In the genomic region with DNA sequence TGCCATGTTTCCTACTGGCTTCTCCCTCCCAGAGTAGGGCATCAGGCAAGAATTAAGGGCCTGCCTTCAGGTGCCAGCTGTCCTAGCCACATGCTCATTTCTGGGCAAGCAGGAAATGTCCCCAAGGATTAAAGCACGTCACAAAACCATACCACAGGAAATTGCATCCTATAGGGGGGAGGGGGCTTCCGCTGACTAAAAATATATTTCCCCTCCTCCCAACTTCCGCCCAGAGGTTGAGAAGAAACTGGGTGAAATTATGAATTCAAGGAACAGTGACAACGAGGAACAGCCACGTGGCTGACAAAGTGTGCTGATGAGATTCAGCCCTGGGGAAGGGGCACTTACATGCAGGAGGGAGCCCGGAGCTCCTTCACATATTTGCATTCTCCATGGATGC, we compare ENCODE assay signal across 10 cellular contexts. TPM values are rescaled to one million over a fixed set of nuclear protein-coding genes. Genes with fewer than 3 reads are reported as not detected.
A peak's percentile ranks its signal among the peaks of the same experiment; 100 is the strongest.
DNase-seq lines count a peak whose midpoint lies in the region; ATAC-seq and TF ChIP-seq lines count a peak whose summit lies in the region.
"Had no signal": no experiment of that assay in that cellular context is flagged by ENCODE, and none has a peak within 500 bp of the region (broad histone marks: within the 10 kb centered on the region; RNA-seq: fewer than 3 reads in every experiment).

No MANE protein-coding gene starts in this region.

- in situ Hi-C loops in gastrocnemius medialis (cut with MboI; ENCODE audit: low sequenced_read_pairs in 4 of 4), result no loop called here

- no peaks in the 10 kb centered on the region for H3K9me3 Mint-ChIP-seq in type B pancreatic cell

- H3K4me1 ChIP-seq in ascending aorta (peaks cover 6 to 35% of the 10 kb centered on the region in 2 donors), gastrocnemius medialis (peaks cover 76 to 88% of the 10 kb centered on the region in 2 donors)

- intact Hi-C loops in ascending aorta (cut with DNase I) (no loop called here), gastrocnemius medialis (cut with DNase I; ENCODE audit: low total_unique reads) (no loop called here)

- H3K4me3 Mint-ChIP-seq in type B pancreatic cell, result no peak overlapping the region

- H3K4me3 ChIP-seq in GM12865 (ENCODE audit: low read depth, low read length) (peak overlapping the region; percentile 8), ascending aorta (no peak overlapping the region), gastrocnemius medialis (no peak overlapping the region)

- TF ChIP-seq POLR2A in gastrocnemius medialis (IDR thresholded peaks at IDR 0.05), result no peak

- peak overlapping the region; percentile 42 to 49 for H3K27ac ChIP-seq in ascending aorta
- peak overlapping the region; percentile 91 to 97 (median 94) for H3K27ac ChIP-seq in gastrocnemius medialis

- ATAC-seq in gastrocnemius medialis, result no peak
- no peak for ATAC-seq in HG03159 (IDR thresholded peaks at IDR 0.05; ENCODE audit: unreplicated experiment)
- no peak for ATAC-seq in GM18511 (IDR thresholded peaks at IDR 0.05; ENCODE audit: unreplicated experiment)

- H3K27me3 Mint-ChIP-seq in type B pancreatic cell, result peaks cover 29% of the 10 kb centered on the region

- TF ChIP-seq CTCF in GM12865 (IDR thresholded peaks at IDR 0.05; ENCODE audit: insufficient read depth, low read depth, low read length, missing control alignments) (no peak), ascending aorta (IDR thresholded peaks at IDR 0.05) (no peak), gastrocnemius medialis (IDR thresholded peaks at IDR 0.05 in 4 of 5, conservative IDR thresholded peaks at IDR 0.05 in 1 of 5) (no peak), type B pancreatic cell (conservative IDR thresholded peaks at IDR 0.05) (no peak)

- H3K27ac Mint-ChIP-seq in type B pancreatic cell, result no peak overlapping the region

- no peaks in the 10 kb centered on the region for H3K36me3 Mint-ChIP-seq in type B pancreatic cell

- H3K9me3 ChIP-seq in ascending aorta, result no peaks in the 10 kb centered on the region
- H3K9me3 ChIP-seq in gastrocnemius medialis, result no peaks in the 10 kb centered on the region

- no peaks in the 10 kb centered on the region for H3K27me3 ChIP-seq in ascending aorta
- no peaks in the 10 kb centered on the region for H3K27me3 ChIP-seq in gastrocnemius medialis

- H3K36me3 ChIP-seq in ascending aorta (no peaks in the 10 kb centered on the region), gastrocnemius medialis (no peaks in the 10 kb centered on the region)

- DNase-seq in GM12865 (ENCODE audit: low read depth) (peak; percentile 76), NOMO-1 (lab: John Stamatoyannopoulos, UW; ENCODE audit: unreplicated experiment in 2 of 2) (peak; percentile 85 to 88), ascending aorta (ENCODE audit: low spot score in 2 of 2) (peak in 1 of 2 donors; percentile 70), gastrocnemius medialis (peak in 1 of 2 donors; percentile 35), type B pancreatic cell (ENCODE audit: extremely low spot score, unreplicated experiment) (no peak), HuH-7.5 (ENCODE audit: low spot score) (no peak)
- DNase-seq: activated gamma-delta T cell, NCI-H526 treated with DMSO at 0.1 percent for 48 hours had no signal

- H3K4me1 Mint-ChIP-seq in type B pancreatic cell (ENCODE audit: unreplicated experiment), result peaks cover 15% of the 10 kb centered on the region

RNA-seq across cellular contexts. Expression of gene HBEGF, which starts 4.1 kb away (rescaled TPM):
- 3.0 TPM for total RNA-seq in ascending aorta
- total RNA-seq in gastrocnemius medialis, result 10 to 100 TPM in 3 of 4 donors, 1 to 10 TPM in 1; 5.3 to 22.2 (median 17.6) TPM
- total RNA-seq in type B pancreatic cell (ENCODE audit: low replicate concordance), result 4.7 and 4.9 TPM in 2 replicates

RNA-seq across cellular contexts. Expression of gene SLC4A9, which starts 17.7 kb away (rescaled TPM):
- not detected for total RNA-seq in ascending aorta
- total RNA-seq in gastrocnemius medialis, result not detected
- total RNA-seq in type B pancreatic cell (ENCODE audit: low replicate concordance), result 0.17 TPM in 1 of 2 replicates, not detected in the other

RNA-seq across cellular contexts. Expression of gene PFDN1, which starts 39.4 kb away (rescaled TPM):
- total RNA-seq in ascending aorta, result 135 TPM
- 10 to 100 TPM; 47.9 to 81.0 (median 77.9) TPM for total RNA-seq in gastrocnemius medialis
- total RNA-seq in type B pancreatic cell (ENCODE audit: low replicate concordance), result 47.1 and 57.9 TPM in 2 replicates

RNA-seq across cellular contexts. Expression of gene ANKHD1, which starts 59.3 kb away (rescaled TPM):
- total RNA-seq in ascending aorta (73.4 TPM), gastrocnemius medialis (10 to 100 TPM; 51.3 to 93.6 (median 72.7) TPM), type B pancreatic cell (ENCODE audit: low replicate concordance) (108 and 129 TPM in 2 replicates)

Comparison
In these comparisons a context has a peak if more than half of its experiments do, and no peak if none do; other contexts are left out.
1. DNase-seq: peak in GM12865 (single experiment) and NOMO-1 (2 of 2); none in type B pancreatic cell (single experiment) and HuH-7.5 (single experiment).